Comparison of ENCODE assay signal across 1 cellular context in the genomic region with DNA sequence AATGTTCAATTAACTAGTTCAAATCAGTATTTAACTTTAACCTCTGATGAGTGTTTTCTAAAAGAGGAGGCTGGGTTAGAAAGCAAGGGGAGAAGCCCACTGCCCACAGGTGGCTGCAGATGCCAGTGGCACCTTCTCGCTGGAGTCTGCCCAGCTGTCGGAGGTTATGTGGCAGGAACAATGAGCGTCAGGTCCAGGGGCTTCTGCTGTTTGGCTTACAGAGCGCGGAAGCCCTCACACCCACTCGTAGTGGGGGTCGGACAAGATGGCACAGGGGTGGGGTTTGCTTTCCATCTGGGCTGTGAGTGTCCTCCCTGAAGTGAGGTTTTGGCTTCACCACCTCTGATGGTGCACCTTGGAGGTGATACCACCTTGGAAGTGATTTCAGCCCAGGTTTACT.
TF ChIP-seq lines count a peak whose summit lies in the region.

No MANE protein-coding gene starts in this region.

TF ChIP-seq in IMR-90, 13 proteins besides CTCF, POLR2A, EP300 and RAD21 (continued from another document):
- TF ChIP-seq, protein P1, sequence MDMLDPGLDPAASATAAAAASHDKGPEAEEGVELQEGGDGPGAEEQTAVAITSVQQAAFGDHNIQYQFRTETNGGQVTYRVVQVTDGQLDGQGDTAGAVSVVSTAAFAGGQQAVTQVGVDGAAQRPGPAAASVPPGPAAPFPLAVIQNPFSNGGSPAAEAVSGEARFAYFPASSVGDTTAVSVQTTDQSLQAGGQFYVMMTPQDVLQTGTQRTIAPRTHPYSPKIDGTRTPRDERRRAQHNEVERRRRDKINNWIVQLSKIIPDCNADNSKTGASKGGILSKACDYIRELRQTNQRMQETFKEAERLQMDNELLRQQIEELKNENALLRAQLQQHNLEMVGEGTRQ (IDR thresholded peaks at IDR 0.05; ENCODE audit: low read depth, low read length), result no peak
- TF ChIP-seq CHD1 (IDR thresholded peaks at IDR 0.05; ENCODE audit: low read depth, low read length) (no peak), RCOR1 (IDR thresholded peaks at IDR 0.05; ENCODE audit: insufficient replicate concordance, low read length) (no peak), MXI1 (IDR thresholded peaks at IDR 0.05; ENCODE audit: borderline replicate concordance, low read depth, low read length) (no peak), NFE2L2 (IDR thresholded peaks at IDR 0.05; ENCODE audit: low read depth, low read length) (no peak), FOS (IDR thresholded peaks at IDR 0.05; ENCODE audit: low read depth, low read length) (no peak)
- TF ChIP-seq, protein P2, sequence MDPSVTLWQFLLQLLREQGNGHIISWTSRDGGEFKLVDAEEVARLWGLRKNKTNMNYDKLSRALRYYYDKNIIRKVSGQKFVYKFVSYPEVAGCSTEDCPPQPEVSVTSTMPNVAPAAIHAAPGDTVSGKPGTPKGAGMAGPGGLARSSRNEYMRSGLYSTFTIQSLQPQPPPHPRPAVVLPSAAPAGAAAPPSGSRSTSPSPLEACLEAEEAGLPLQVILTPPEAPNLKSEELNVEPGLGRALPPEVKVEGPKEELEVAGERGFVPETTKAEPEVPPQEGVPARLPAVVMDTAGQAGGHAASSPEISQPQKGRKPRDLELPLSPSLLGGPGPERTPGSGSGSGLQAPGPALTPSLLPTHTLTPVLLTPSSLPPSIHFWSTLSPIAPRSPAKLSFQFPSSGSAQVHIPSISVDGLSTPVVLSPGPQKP (IDR thresholded peaks at IDR 0.05; ENCODE audit: borderline replicate concordance, low read depth, low read length), result no peak
